In the genomic region with DNA sequence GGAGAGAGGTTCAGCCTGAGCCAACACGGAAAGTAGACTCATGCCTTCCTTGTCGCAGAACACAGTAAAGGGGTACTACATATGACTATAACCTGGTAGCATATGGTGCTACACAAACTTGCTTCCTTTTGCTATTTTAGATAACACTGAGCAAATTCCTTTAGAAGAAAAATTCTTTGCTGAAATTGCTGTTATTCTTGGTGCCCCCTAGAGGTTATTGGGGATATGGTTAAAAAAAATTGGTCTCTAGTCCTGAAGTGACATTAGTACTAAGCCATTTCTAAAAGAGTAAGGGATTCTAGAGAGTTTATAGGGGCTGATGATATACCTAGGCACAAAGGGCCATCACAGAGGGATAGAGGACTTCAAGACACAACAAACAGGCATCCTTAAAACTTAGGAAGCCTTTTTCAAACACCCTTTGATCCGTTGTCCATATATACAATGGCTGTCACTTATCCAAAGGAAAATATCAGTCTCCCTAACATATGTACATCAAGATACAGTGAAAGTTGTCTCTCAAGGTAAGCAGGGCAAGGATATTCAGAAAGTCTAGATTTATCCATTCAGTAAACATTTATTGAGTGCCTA, we compare ENCODE assay signal across 1 cellular context.
TF ChIP-seq lines count a peak whose summit lies in the region.

No MANE protein-coding gene starts in this region.

TF ChIP-seq in GM23338, 12 proteins besides CTCF, POLR2A, EP300 and RAD21 (continued from another document):
- TF ChIP-seq EZH2phosphoT487 (IDR thresholded peaks at IDR 0.05; ENCODE audit: unreplicated experiment) = no peak
- no peak for TF ChIP-seq ZNF462 (CRISPR knock-in tag; IDR thresholded peaks at IDR 0.05)
